ENCODE assay signal across 16 cellular contexts in the genomic region with DNA sequence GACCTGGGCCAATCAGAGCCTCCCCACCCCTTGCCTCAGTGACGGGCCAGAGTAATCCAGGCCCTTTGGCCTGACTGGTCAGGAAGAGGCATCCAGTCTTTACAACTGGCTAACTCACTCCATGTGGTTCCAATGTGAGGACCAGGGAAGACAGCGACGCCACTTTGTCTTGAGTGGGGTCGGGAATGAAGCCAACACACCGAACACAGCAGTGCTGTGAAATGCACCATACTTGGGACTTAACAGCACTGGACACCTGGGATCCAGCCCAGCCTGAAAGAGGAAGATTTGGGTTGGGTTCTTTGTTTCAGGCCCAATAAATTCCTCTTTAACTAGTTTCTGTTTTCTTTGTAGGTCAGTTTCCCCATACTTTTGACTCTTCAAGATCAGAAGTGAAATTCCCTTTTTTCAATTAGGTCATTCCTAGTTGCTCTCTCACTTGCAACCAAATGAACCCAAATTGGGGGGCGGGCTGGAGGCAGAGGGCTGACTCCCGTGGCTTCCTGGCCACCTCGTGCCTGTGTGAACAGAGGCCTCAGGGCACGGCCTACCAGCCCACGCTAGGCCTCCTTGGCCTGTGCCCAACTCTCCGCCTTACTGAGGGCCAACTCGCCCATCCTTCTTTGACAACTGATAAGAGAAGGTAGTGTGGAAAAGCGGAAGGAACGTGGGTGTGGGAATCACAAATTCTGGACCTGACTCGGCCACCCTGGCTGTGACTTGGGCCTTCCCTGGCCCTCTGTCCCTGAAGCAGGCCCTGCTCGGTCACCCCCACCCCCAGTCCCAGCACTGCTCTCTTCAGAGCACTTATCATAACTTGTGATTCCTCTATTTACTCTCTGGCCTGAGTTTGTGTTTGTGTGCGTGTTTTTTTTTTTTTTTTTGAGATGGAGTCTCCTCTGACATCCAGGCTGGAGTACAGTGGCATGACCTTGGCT. TPM values are rescaled to one million over a fixed set of nuclear protein-coding genes. Genes with fewer than 3 reads are reported as not detected.
DNase-seq lines count a peak whose midpoint lies in the region; ATAC-seq, FAIRE-seq and TF ChIP-seq lines count a peak whose summit lies in the region.
"Had no signal": no experiment of that assay in that cellular context is flagged by ENCODE, and none has a peak within 500 bp of the region (broad histone marks: within the 10 kb centered on the region; RNA-seq: fewer than 3 reads in every experiment).

No MANE protein-coding gene starts in this region.

- H3K36me3 ChIP-seq in HEK293 (ENCODE audit: control insufficient read depth in 2 of 2, insufficient read depth in 1 of 2, low read length in 2 of 2), result peaks cover 0 to 13% of the 10 kb centered on the region in 2 experiments; a peak in 1 of 3 replicates
- H3K36me3 ChIP-seq in HepG2 (replicated peaks in 1 of 2; ENCODE audit: control insufficient read depth in 1 of 2, insufficient read depth in 2 of 2, low read length in 2 of 2), result no peaks in the 10 kb centered on the region; a peak in 1 of 5 replicates
- no peaks in the 10 kb centered on the region for H3K36me3 ChIP-seq in small intestine (ENCODE audit: control insufficient read depth in 2 of 2, insufficient read depth in 2 of 2, low read length in 2 of 2)
- H3K36me3 ChIP-seq in tibial artery, result peaks cover 0 to 8% (median 0%) of the 10 kb centered on the region in 3 donors

- intact Hi-C loops in HepG2 (cut with micrococcal nuclease; ENCODE audit: unreplicated experiment) (no loop called here), tibial artery (cut with DNase I; ENCODE audit: low total_unique reads) (no loop called here)
- intact Hi-C loops in activated CD8-positive, alpha-beta T cell treated with anti-CD3 and anti-CD28 coated beads for 36 hours (cut with micrococcal nuclease), result no loop called here

- no peaks in the 10 kb centered on the region for H3K36me3 Mint-ChIP-seq in activated CD8-positive, alpha-beta T cell treated with anti-CD3 and anti-CD28 coated beads for 36 hours (ENCODE audit: low read depth)
- H3K36me3 Mint-ChIP-seq: natural killer cell treated with Interleukin-12 subunit alpha and Interleukin-12 subunit beta and Interleukin-15 and Interleukin-18, amount 100 ng/mL, for 72 hours had no signal

- BruUV-seq in HepG2 (replicated peaks; lab: Mats Ljungman, UMichigan), result no TSS peak

- peak; percentile 22 for ATAC-seq in HepG2
- ATAC-seq in activated CD8-positive, alpha-beta T cell treated with anti-CD3 and anti-CD28 coated beads for 36 hours, result no peak
- ATAC-seq: GM23338; natural killer cell treated with Interleukin-12 subunit alpha and Interleukin-12 subunit beta and Interleukin-15 and Interleukin-18, amount 100 ng/mL, for 72 hours had no signal

- TF ChIP-seq RAD21 in HepG2 (CRISPR knock-in tag; IDR thresholded peaks at IDR 0.05), result no peak

- in situ Hi-C loops in HepG2 (cut with HindIII; ENCODE audit: extremely low pct_ligation_motif_present, low pct_unique_long_range_greater_than_20kb), result no loop called here

- no peak overlapping the region for H3K27ac Mint-ChIP-seq in activated CD8-positive, alpha-beta T cell treated with anti-CD3 and anti-CD28 coated beads for 36 hours
- H3K27ac Mint-ChIP-seq: GM23338; natural killer cell treated with Interleukin-12 subunit alpha and Interleukin-12 subunit beta and Interleukin-15 and Interleukin-18, amount 100 ng/mL, for 72 hours had no signal

- DNase-seq in amniotic epithelial cell (ENCODE audit: low read depth) (peak; percentile 49), HepG2 (ENCODE audit: low spot score) (no peak), small intestine (peak; percentile 42), erythroblast (lab: John Stamatoyannopoulos, UW) (no peak), NCI-H2107 treated with DMSO at 0.1 percent for 48 hours (lab: John Stamatoyannopoulos, UW; ENCODE audit: unreplicated experiment) (no peak), tibial artery (no peak)
- no peak for DNase-seq in activated CD8-positive, alpha-beta T cell treated with anti-CD3 and anti-CD28 coated beads for 36 hours
- DNase-seq: activated T-cell treated with anti-CD3 and anti-CD28 coated beads for 4 hours, amniotic stem cell, foreskin fibroblast, NCI-H1092, SHP77 had no signal

- no peak for TF ChIP-seq POLR2A in HepG2 (IDR thresholded peaks at IDR 0.05; ENCODE audit: insufficient read depth in 1 of 2, low read depth in 2 of 2, low read length in 2 of 2)
- no peak for TF ChIP-seq POLR2A in erythroblast (IDR thresholded peaks at IDR 0.05; ENCODE audit: low read length)

- H3K4me1 Mint-ChIP-seq in activated CD8-positive, alpha-beta T cell treated with anti-CD3 and anti-CD28 coated beads for 36 hours (ENCODE audit: low read depth), result no peaks in the 10 kb centered on the region

- H3K9me3 Mint-ChIP-seq in activated CD8-positive, alpha-beta T cell treated with anti-CD3 and anti-CD28 coated beads for 36 hours, result peaks cover 4% of the 10 kb centered on the region
- H3K9me3 Mint-ChIP-seq: natural killer cell treated with Interleukin-12 subunit alpha and Interleukin-12 subunit beta and Interleukin-15 and Interleukin-18, amount 100 ng/mL, for 72 hours had no signal

- CTCF ChIA-PET in HEK293 (lab: Yijun Ruan, JAX), result interaction anchor here (1.6 kb wide), 1 partner anchor 853 kb away, joined by 5 read pairs; no protein-coding TSS in a partner anchor
- CTCF ChIA-PET in HepG2 (lab: Yijun Ruan, JAX; ENCODE audit: low intra/inter-chr PET ratio, low total read pairs), result no interaction called here
- CTCF ChIA-PET in activated CD8-positive, alpha-beta T cell treated with anti-CD3 and anti-CD28 coated beads for 36 hours (lab: Charles Lee), result no interaction called here

- POLR2A ChIA-PET in HEK293 (lab: Yijun Ruan, JAX) (no interaction called here), HepG2 (lab: Yijun Ruan, JAX) (no interaction called here)
- POLR2A ChIA-PET in activated CD8-positive, alpha-beta T cell treated with anti-CD3 and anti-CD28 coated beads for 36 hours (lab: Charles Lee), result interaction anchor here (0.7 kb wide), 1 partner anchor 995 kb away, joined by 4 read pairs; no protein-coding TSS in a partner anchor

- no peak overlapping the region for H3K27ac ChIP-seq in HEK293 (ENCODE audit: extremely low read depth, low read depth, low read length)
- H3K27ac ChIP-seq in HepG2 (ENCODE audit: extremely low read length, insufficient read depth, low read length), result no peak overlapping the region
- H3K27ac ChIP-seq in small intestine (ENCODE audit: low read depth in 1 of 2, low read length in 1 of 2), result peak overlapping the region in 1 of 2 donors; percentile 58
- no peak overlapping the region for H3K27ac ChIP-seq in tibial artery
- H3K27ac ChIP-seq: VCaP had no signal

- TF ChIP-seq CTCF in HEK293 (tag by site-specific recombination; IDR thresholded peaks at IDR 0.05) (no peak), HepG2 (CRISPR knock-in tag; IDR thresholded peaks at IDR 0.05) (no peak), tibial artery (IDR thresholded peaks at IDR 0.05) (no peak)
- no peak for TF ChIP-seq CTCF in activated CD8-positive, alpha-beta T cell treated with anti-CD3 and anti-CD28 coated beads for 36 hours (IDR thresholded peaks at IDR 0.05)

- 61% methylated on average over 17 of the region's 17 CpGs for WGBS in HepG2 (ENCODE audit: low lambda C conversion rate)
- WGBS in small intestine, 3 donors, result 42 to 58% (median 44%) methylated on average over 17 of the region's 17 CpGs

- H2AFZ ChIP-seq in HepG2 (ENCODE audit: low read length), result no peak overlapping the region
- H2AFZ ChIP-seq: GM23338 had no signal

- H3K9ac ChIP-seq in HepG2 (ENCODE audit: insufficient read depth, low read depth, low read length), result no peak overlapping the region

- TF ChIP-seq EP300 in HepG2 (IDR thresholded peaks at IDR 0.05; ENCODE audit: low read depth in 2 of 2, low read length in 2 of 2), result no peak
- TF ChIP-seq EP300 in HepG2 (CRISPR knock-in tag; IDR thresholded peaks at IDR 0.05; ENCODE audit: borderline replicate concordance), result no peak

- H3K9me3 ChIP-seq in HEK293 (ENCODE audit: control insufficient read depth, insufficient read depth, low read depth, low read length), result no peaks in the 10 kb centered on the region
- no peaks in the 10 kb centered on the region for H3K9me3 ChIP-seq in HepG2 (ENCODE audit: low read length)
- no peaks in the 10 kb centered on the region for H3K9me3 ChIP-seq in small intestine (ENCODE audit: control insufficient read depth, low read depth)
- no peaks in the 10 kb centered on the region for H3K9me3 ChIP-seq in tibial artery

- H3K4me1 ChIP-seq in HEK293 (ENCODE audit: control insufficient read depth, insufficient read depth, low read length) (peaks cover 2% of the 10 kb centered on the region; the same call in 1 of the 2 replicates), HepG2 (ENCODE audit: insufficient read depth, low read length) (peaks cover 8% of the 10 kb centered on the region), small intestine (ENCODE audit: control insufficient read depth in 2 of 2, insufficient read depth in 1 of 2, low read depth in 1 of 2, low read length in 1 of 2) (no peaks in the 10 kb centered on the region), tibial artery (no peaks in the 10 kb centered on the region)

- H3K4me3 Mint-ChIP-seq in activated CD8-positive, alpha-beta T cell treated with anti-CD3 and anti-CD28 coated beads for 36 hours, result no peak overlapping the region
- H3K4me3 Mint-ChIP-seq: GM23338; natural killer cell treated with Interleukin-12 subunit alpha and Interleukin-12 subunit beta and Interleukin-15 and Interleukin-18, amount 100 ng/mL, for 72 hours had no signal

- H3K27me3 ChIP-seq in HepG2 (ENCODE audit: control insufficient read depth in 1 of 2, insufficient read depth in 2 of 2, low read length in 2 of 2), result no peaks in the 10 kb centered on the region
- H3K27me3 ChIP-seq in small intestine (ENCODE audit: control insufficient read depth in 2 of 2, insufficient read depth in 2 of 2, low read length in 2 of 2), result no peaks in the 10 kb centered on the region
- H3K27me3 ChIP-seq in tibial artery, result no peaks in the 10 kb centered on the region

- no peaks in the 10 kb centered on the region for H3K27me3 Mint-ChIP-seq in activated CD8-positive, alpha-beta T cell treated with anti-CD3 and anti-CD28 coated beads for 36 hours

- no peaks in the 10 kb centered on the region for H4K20me1 ChIP-seq in HepG2 (ENCODE audit: insufficient read depth, low read length)

- no peak overlapping the region for H3K4me2 ChIP-seq in HepG2 (ENCODE audit: low read depth, low read length)
- H3K4me2 ChIP-seq: GM23338 had no signal

- no peak overlapping the region for H3K4me3 ChIP-seq in HEK293 (ENCODE audit: low read depth, low read length)
- no peak overlapping the region for H3K4me3 ChIP-seq in HepG2 (replicated peaks in 1 of 3; ENCODE audit: insufficient read depth in 1 of 3, low read depth in 2 of 3, low read length in 3 of 3)
- H3K4me3 ChIP-seq in small intestine (ENCODE audit: low read depth in 1 of 2, low read length in 2 of 2), result no peak overlapping the region
- no peak overlapping the region for H3K4me3 ChIP-seq in tibial artery
- H3K4me3 ChIP-seq: GM23338 had no signal

- FAIRE-seq in HepG2 (lab: Jason Lieb, UNC) (no peak), small intestine (lab: Jason Lieb, UNC) (no peak)

- H3K79me2 ChIP-seq in HepG2 (ENCODE audit: insufficient read depth, low read length), result no peaks in the 10 kb centered on the region

RNA-seq across cellular contexts. Expression of a gene that starts 17.0 kb away (rescaled TPM):
- 29.1 and 50.9 TPM in 2 replicates for total RNA-seq in HepG2 (2016; rRNA removed; fragmentation: Illumina TruSeq; extraction: Trizol)
- 7.4 and 9.2 TPM in 2 replicates for total RNA-seq in HepG2 (2016; cell fraction: cytosol; rRNA removed; fragmentation: Illumina TruSeq; extraction: Trizol; ENCODE audit: low read depth)
- total RNA-seq in HepG2 (2016; cell fraction: insoluble cytoplasmic fraction; rRNA removed; fragmentation: Illumina TruSeq; extraction: Trizol), result 22.2 and 47.3 TPM in 2 replicates
- 23.9 and 29.0 TPM in 2 replicates for total RNA-seq in HepG2 (2016; cell fraction: membrane; rRNA removed; fragmentation: Illumina TruSeq; extraction: Trizol)
- total RNA-seq in HepG2 (2016; cell fraction: nucleus; rRNA removed; fragmentation: Illumina TruSeq; extraction: Trizol), result 55.3 and 65.2 TPM in 2 replicates
- polyA plus RNA-seq in HepG2 (2011; rRNA removed), result 7.2 and 9.3 TPM in 2 replicates
- 9.3 and 12.6 TPM in 2 replicates for polyA plus RNA-seq in HepG2 (2011; cell fraction: cytosol; rRNA removed)
- 21.3 and 25.5 TPM in 2 replicates for polyA plus RNA-seq in HepG2 (2011; cell fraction: nucleus; rRNA removed)
- 5.1 and 11.0 TPM in 2 replicates for polyA plus RNA-seq in HepG2 (2012)
- 10.7 and 10.8 TPM in 2 replicates for polyA plus RNA-seq in HepG2 (2016; cell fraction: cytosol; fragmentation: Illumina TruSeq; extraction: Trizol; ENCODE audit: low read depth)
- polyA plus RNA-seq in HepG2 (2016; cell fraction: insoluble cytoplasmic fraction; fragmentation: Illumina TruSeq; extraction: Trizol; ENCODE audit: low read depth), result 33.7 and 34.1 TPM in 2 replicates
- 22.4 and 24.8 TPM in 2 replicates for polyA plus RNA-seq in HepG2 (2016; cell fraction: membrane; fragmentation: Illumina TruSeq; extraction: Trizol; ENCODE audit: low read depth)
- polyA plus RNA-seq in HepG2 (2016; cell fraction: nucleus; fragmentation: Illumina TruSeq; extraction: Trizol; ENCODE audit: insufficient read depth, low read depth), result 96.6 and 101 TPM in 2 replicates
- polyA minus RNA-seq in HepG2 (2011; rRNA and poly(A)+ RNA removed; ENCODE audit: low replicate concordance), result 51.1 TPM in 1 of 2 replicates, not detected in the other
- polyA minus RNA-seq in HepG2 (2011; cell fraction: cytosol; rRNA and poly(A)+ RNA removed), result 16.7 and 17.7 TPM in 2 replicates
- polyA minus RNA-seq in HepG2 (2011; cell fraction: nucleus; rRNA and poly(A)+ RNA removed), result 11.1 and 13.5 TPM in 2 replicates
- polyA plus RNA-seq in small intestine, result 10 to 100 TPM; 10.3 to 40.9 (median 13.2) TPM
- under 1 TPM; 0.47 to 0.50 TPM for total RNA-seq in activated CD8-positive, alpha-beta T cell treated with anti-CD3 and anti-CD28 coated beads for 36 hours

Comparison
In these comparisons a context has a peak if more than half of its experiments do, and no peak if none do; other contexts are left out.
1. DNase-seq: peak in amniotic epithelial cell (single experiment) and small intestine (single experiment); none in HepG2 (single experiment), erythroblast (0 of 2), NCI-H2107 treated with DMSO at 0.1 percent for 48 hours (single experiment), tibial artery (0 of 2) and activated CD8-positive, alpha-beta T cell treated with anti-CD3 and anti-CD28 coated beads for 36 hours (single experiment).
2. RNA of a gene that starts 17.0 kb away (total RNA-seq): 7.4 to 65.2 TPM in HepG2; 0.47 to 0.50 TPM in activated CD8-positive, alpha-beta T cell treated with anti-CD3 and anti-CD28 coated beads for 36 hours; every median in the first group is over 4 times any median in the second.